ENCODE assay signal across 21 cellular contexts in the genomic region with DNA sequence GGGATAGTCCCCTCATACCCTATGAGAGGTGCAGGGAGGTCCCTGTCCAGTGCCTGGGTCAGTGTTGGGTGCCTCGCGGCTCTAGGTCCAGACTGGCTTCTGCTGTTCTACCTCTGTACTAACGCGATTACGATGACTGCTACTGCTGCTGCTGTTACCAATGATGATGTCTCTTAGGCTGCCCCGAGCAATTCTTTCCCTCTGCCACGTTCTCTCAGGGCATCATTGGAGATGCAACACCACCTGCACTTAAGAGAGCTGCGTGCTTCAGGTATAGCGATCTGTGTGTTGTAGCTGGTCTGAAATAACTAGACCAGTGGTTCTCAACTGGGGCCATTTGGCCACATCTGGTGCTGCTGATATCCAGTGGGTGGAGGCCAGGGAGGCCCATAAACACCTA.
"Had no signal": no experiment of that assay in that cellular context is flagged by ENCODE, and none has a peak within 500 bp of the region (broad histone marks: within the 10 kb centered on the region; RNA-seq: fewer than 3 reads in every experiment).

No MANE protein-coding gene starts in this region.

- H3K9me3 ChIP-seq: colonic mucosa, esophagus squamous epithelium, gastrocnemius medialis, heart right ventricle, left lung, lower lobe of right lung, mucosa of descending colon had no signal

- DNase-seq: colonic mucosa; cortex of kidney; effector CD8-positive, alpha-beta T cell; effector memory CD8-positive, alpha-beta T cell; endodermal cell; erythroblast; esophagus squamous epithelium; foreskin fibroblast; foreskin melanocyte; gastrocnemius medialis; glutamatergic neuron; heart right ventricle; hippocampal formation; left cardiac atrium; left lung; left ventricle myocardium superior; lower lobe of right lung; mesenchymal stem cell; mucosa of descending colon had no signal

- H3K4me1 ChIP-seq: colonic mucosa, esophagus squamous epithelium, gastrocnemius medialis, heart right ventricle, left lung, lower lobe of right lung had no signal

- H3K27me3 ChIP-seq: colonic mucosa, gastrocnemius medialis, left lung had no signal

- H3K4me3 ChIP-seq: colonic mucosa, esophagus squamous epithelium, gastrocnemius medialis, heart right ventricle, left lung, lower lobe of right lung, mucosa of descending colon had no signal

- ATAC-seq: effector memory CD8-positive, alpha-beta T cell; esophagus mucosa; gastrocnemius medialis; heart right ventricle; left cardiac atrium; left lung; left ventricle myocardium superior; lower lobe of right lung; mucosa of descending colon had no signal

- H3K27ac ChIP-seq: colonic mucosa, epithelial cell of prostate, esophagus squamous epithelium, gastrocnemius medialis, heart right ventricle, left lung, lower lobe of right lung had no signal

- H3K36me3 ChIP-seq: colonic mucosa, esophagus squamous epithelium, gastrocnemius medialis, heart right ventricle, left lung, lower lobe of right lung had no signal
